Comparison of ENCODE assay signal across 11 cellular contexts in genomic region chr3:94046533-94046932, GRCh38. TPM values are rescaled to one million over a fixed set of nuclear protein-coding genes. Genes with fewer than 3 reads are reported as not detected.
"Had no signal": no experiment of that assay in that cellular context is flagged by ENCODE, and none has a peak within 500 bp of the region (broad histone marks: within the 10 kb centered on the region; RNA-seq: fewer than 3 reads in every experiment).

No MANE protein-coding gene starts in this region.

- H3K36me3 ChIP-seq: HAP-1 had no signal

- H3K9ac ChIP-seq: GM23248, KMS-11 had no signal

- H3K4me1 ChIP-seq: HAP-1 had no signal

- FAIRE-seq: HTR-8/SVneo had no signal

- H2AFZ ChIP-seq: GM23248 had no signal

- DNase-seq: GM23248, GOT3, H7, HFFc6, Karpas-422, KBM-7 had no signal

- H3K9me3 ChIP-seq: HAP-1 had no signal

- ATAC-seq: HCT116 had no signal

- H3K4me3 ChIP-seq: GM23248, HAP-1 had no signal

- H3K4me2 ChIP-seq: KMS-11 had no signal

- H3K27ac ChIP-seq: GM23248, KMS-11 had no signal

RNA-seq across cellular contexts. Expression of gene STX19, which starts 18.1 kb away (rescaled TPM):
- total RNA-seq: GM23248, H4, H7, HFFc6 had no signal
- polyA plus RNA-seq: GM23248 had no signal
